8 cellular contexts compared by ENCODE assay signal in genomic region chr17:63838586-63839184, GRCh38. TPM values are rescaled to one million over a fixed set of nuclear protein-coding genes. Genes with fewer than 3 reads are reported as not detected.
DNase-seq lines count a peak whose midpoint lies in the region; ATAC-seq and TF ChIP-seq lines count a peak whose summit lies in the region.

No MANE protein-coding gene starts in this region.

- peaks cover 34% of the 10 kb centered on the region for H3K4me1 Mint-ChIP-seq in activated CD4-positive, alpha-beta memory T cell treated with anti-CD3 and anti-CD28 coated beads for 36 hours (ENCODE audit: low read depth)
- peaks cover 16% of the 10 kb centered on the region for H3K4me1 Mint-ChIP-seq in glutamatergic neuron (ENCODE audit: low read depth, unreplicated experiment)

- CTCF ChIA-PET in activated CD4-positive, alpha-beta memory T cell treated with anti-CD3 and anti-CD28 coated beads for 36 hours (lab: Charles Lee), result interaction anchor here (2.3 to 2.4 kb wide), 2 partner anchors 10 kb away, joined by 7 read pairs; partner anchors contain the start of gene FTSJ3

- intact Hi-C loops in activated CD4-positive, alpha-beta memory T cell treated with anti-CD3 and anti-CD28 coated beads for 36 hours (cut with micrococcal nuclease), result loop anchor here (5.0 kb wide), 1 partner anchor 411 kb away; no protein-coding TSS in a partner anchor
- intact Hi-C loops in posterior vena cava (cut with DNase I), result loop anchor here in 1 of 2 donors (10.0 kb wide), 1 partner anchor 64 kb away; the partner anchor contains the start of genes CCDC47 and DDX42

- H3K4me3 Mint-ChIP-seq in activated CD4-positive, alpha-beta memory T cell treated with anti-CD3 and anti-CD28 coated beads for 36 hours, result peak overlapping the region; percentile 23
- peak overlapping the region; percentile 78 for H3K4me3 Mint-ChIP-seq in glutamatergic neuron (ENCODE audit: unreplicated experiment)

- peaks cover 24% of the 10 kb centered on the region for H3K36me3 Mint-ChIP-seq in activated CD4-positive, alpha-beta memory T cell treated with anti-CD3 and anti-CD28 coated beads for 36 hours
- H3K36me3 Mint-ChIP-seq in glutamatergic neuron (ENCODE audit: unreplicated experiment), result no peaks in the 10 kb centered on the region

- peak overlapping the region; percentile 75 for H3K27ac Mint-ChIP-seq in activated CD4-positive, alpha-beta memory T cell treated with anti-CD3 and anti-CD28 coated beads for 36 hours
- H3K27ac Mint-ChIP-seq in glutamatergic neuron (ENCODE audit: unreplicated experiment), result peak overlapping the region; percentile 96

- TF ChIP-seq CTCF in glutamatergic neuron (IDR thresholded peaks at IDR 0.05; ENCODE audit: partially characterized antibody, unreplicated experiment), result no peak

- no peaks in the 10 kb centered on the region for H3K9me3 Mint-ChIP-seq in activated CD4-positive, alpha-beta memory T cell treated with anti-CD3 and anti-CD28 coated beads for 36 hours
- peaks cover 12% of the 10 kb centered on the region for H3K9me3 Mint-ChIP-seq in glutamatergic neuron (ENCODE audit: unreplicated experiment)

- H3K27me3 Mint-ChIP-seq in activated CD4-positive, alpha-beta memory T cell treated with anti-CD3 and anti-CD28 coated beads for 36 hours, result no peaks in the 10 kb centered on the region
- H3K27me3 Mint-ChIP-seq in glutamatergic neuron (ENCODE audit: unreplicated experiment), result peaks cover 18% of the 10 kb centered on the region

- DNase-seq in NCI-H82 (lab: John Stamatoyannopoulos, UW) (peak; percentile 41), NCI-H82 treated with DMSO at 0.1 percent for 48 hours (lab: John Stamatoyannopoulos, UW; ENCODE audit: unreplicated experiment) (no peak), glutamatergic neuron (peak; percentile 37), posterior vena cava (ENCODE audit: low spot score) (peak; percentile 96), kidney glomerular epithelial cell (lab: John Stamatoyannopoulos, UW) (no peak), HuH-7 (ENCODE audit: low spot score) (no peak)
- DNase-seq in activated CD4-positive, alpha-beta memory T cell treated with anti-CD3 and anti-CD28 coated beads for 36 hours, result no peak

- ATAC-seq in HG02970 (IDR thresholded peaks at IDR 0.05; ENCODE audit: low FRiP score, unreplicated experiment), result no peak

- POLR2A ChIA-PET in activated CD4-positive, alpha-beta memory T cell treated with anti-CD3 and anti-CD28 coated beads for 36 hours (lab: Charles Lee), result interaction anchor here (1.5 kb wide), 1 partner anchor 9 kb away, joined by 4 read pairs; no protein-coding TSS in a partner anchor

RNA-seq across cellular contexts. Expression of gene SMARCD2, which starts 3.8 kb away (rescaled TPM):
- 100 to 1,000 TPM; 109 to 111 TPM for total RNA-seq in activated CD4-positive, alpha-beta memory T cell treated with anti-CD3 and anti-CD28 coated beads for 36 hours
- total RNA-seq in glutamatergic neuron (ENCODE audit: unreplicated experiment) (84.5 TPM), posterior vena cava (10 to 100 TPM; 45.6 to 76.9 TPM)

RNA-seq across cellular contexts. Expression of gene FTSJ3, which starts 11.2 kb away (rescaled TPM):
- 10 to 100 TPM; 41.5 to 42.8 TPM for total RNA-seq in activated CD4-positive, alpha-beta memory T cell treated with anti-CD3 and anti-CD28 coated beads for 36 hours
- total RNA-seq in glutamatergic neuron (ENCODE audit: unreplicated experiment) (42.0 TPM), posterior vena cava (10 to 100 TPM; 25.2 to 26.0 TPM)

RNA-seq across cellular contexts. Expression of gene PSMC5, which starts 11.5 kb away (rescaled TPM):
- 100 to 1,000 TPM; 165 to 171 TPM for total RNA-seq in activated CD4-positive, alpha-beta memory T cell treated with anti-CD3 and anti-CD28 coated beads for 36 hours
- total RNA-seq in glutamatergic neuron (ENCODE audit: unreplicated experiment) (133 TPM), posterior vena cava (100 to 1,000 TPM in 1 of 2 donors, 10 to 100 TPM in 1; 94.8 to 104 TPM)

RNA-seq across cellular contexts. Expression of gene CSH2, which starts 34.8 kb away (rescaled TPM):
- total RNA-seq in activated CD4-positive, alpha-beta memory T cell treated with anti-CD3 and anti-CD28 coated beads for 36 hours, result not detected
- total RNA-seq in glutamatergic neuron (ENCODE audit: unreplicated experiment) (0.56 TPM), posterior vena cava (not detected)

RNA-seq across cellular contexts. Expression of gene GH2, which starts 43.1 kb away (rescaled TPM):
- total RNA-seq in activated CD4-positive, alpha-beta memory T cell treated with anti-CD3 and anti-CD28 coated beads for 36 hours, result not detected
- total RNA-seq in glutamatergic neuron (ENCODE audit: unreplicated experiment), result not detected
- total RNA-seq in posterior vena cava, result not detected

Comparison
In these comparisons a context has a peak if more than half of its experiments do, and no peak if none do; other contexts are left out.
1. DNase-seq: peak in NCI-H82 (single experiment), glutamatergic neuron (single experiment) and posterior vena cava (single experiment); none in NCI-H82 treated with DMSO at 0.1 percent for 48 hours (single experiment), activated CD4-positive, alpha-beta memory T cell treated with anti-CD3 and anti-CD28 coated beads for 36 hours (single experiment), kidney glomerular epithelial cell (single experiment) and HuH-7 (single experiment).